Comparison of ENCODE assay signal across 16 cellular contexts in the genomic region with DNA sequence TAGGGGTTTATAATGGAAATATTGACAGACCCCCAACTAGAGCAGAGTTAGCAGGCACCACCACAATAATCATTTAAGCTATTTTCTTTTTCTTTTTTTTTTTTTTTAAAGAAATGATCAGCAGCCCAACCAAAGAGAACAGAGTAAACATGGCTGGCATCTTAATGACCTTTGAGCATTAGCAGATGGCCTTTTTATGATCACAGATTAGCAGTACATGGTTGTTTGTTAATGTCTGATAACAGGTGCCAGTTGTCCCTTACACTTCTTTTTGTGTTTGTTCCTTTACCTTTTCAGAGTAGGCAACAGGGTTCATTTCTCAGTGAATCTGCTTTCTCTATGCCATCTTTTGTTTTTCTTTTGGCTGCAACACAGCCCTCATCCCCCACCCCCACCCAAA.
"Had no signal": no experiment of that assay in that cellular context is flagged by ENCODE, and none has a peak within 500 bp of the region (broad histone marks: within the 10 kb centered on the region; RNA-seq: fewer than 3 reads in every experiment).

No MANE protein-coding gene starts in this region.

- H3K9ac ChIP-seq: parathyroid adenoma had no signal

- H3K27me3 Mint-ChIP-seq: naive thymus-derived CD4-positive, alpha-beta T cell had no signal

- H3K4me3 Mint-ChIP-seq: activated T-helper 1 cell treated with anti-CD3 and anti-CD28 coated beads, Interleukin-12 subunit alpha, Interleukin-12 subunit beta, Interleukin-2, Interleukin-4 antibody, amounts not matched to agents 30 ng/mL and 10 ng/mL and 1 ng/mL, durations not matched to agents 14 hours and 24 hours and 36 hours; naive thymus-derived CD4-positive, alpha-beta T cell; stimulated activated effector memory CD8-positive, alpha-beta T cell treated with anti-CD3 and anti-CD28 coated beads, Interleukin-12 subunit alpha, Interleukin-12 subunit beta, amount 100 ng/mL, for 72 hours had no signal

- H3K9me3 ChIP-seq: esophagus squamous epithelium, left lung, neutrophil, thoracic aorta had no signal

- H3K27me3 ChIP-seq: esophagus squamous epithelium, left lung, neutrophil had no signal

- ATAC-seq: activated CD4-positive, CD25-positive, alpha-beta regulatory T cell treated with anti-CD3 and anti-CD28 coated beads, Interleukin-2, amount 50 U/mL, for 24 hours; left lung; naive thymus-derived CD4-positive, alpha-beta T cell; stimulated activated effector memory CD8-positive, alpha-beta T cell treated with anti-CD3 and anti-CD28 coated beads, Interleukin-12 subunit alpha, Interleukin-12 subunit beta, amount 100 ng/mL, for 72 hours had no signal

- H3K27ac Mint-ChIP-seq: activated T-helper 1 cell treated with anti-CD3 and anti-CD28 coated beads, Interleukin-12 subunit alpha, Interleukin-12 subunit beta, Interleukin-2, Interleukin-4 antibody, amounts not matched to agents 30 ng/mL and 10 ng/mL and 1 ng/mL, durations not matched to agents 14 hours and 24 hours and 36 hours; stimulated activated effector memory CD8-positive, alpha-beta T cell treated with anti-CD3 and anti-CD28 coated beads, Interleukin-12 subunit alpha, Interleukin-12 subunit beta, amount 100 ng/mL, for 72 hours had no signal

- H3K4me1 Mint-ChIP-seq: naive thymus-derived CD4-positive, alpha-beta T cell; stimulated activated effector memory CD8-positive, alpha-beta T cell treated with anti-CD3 and anti-CD28 coated beads, Interleukin-12 subunit alpha, Interleukin-12 subunit beta, amount 100 ng/mL, for 72 hours had no signal

- H2AFZ ChIP-seq: parathyroid adenoma had no signal

- H3K4me1 ChIP-seq: esophagus squamous epithelium, left lung, parathyroid adenoma had no signal

- H3K4me3 ChIP-seq: esophagus squamous epithelium, left lung, thoracic aorta had no signal

- DNase-seq: activated CD4-positive, alpha-beta T cell treated with anti-CD3 and anti-CD28 coated beads, Interleukin-2, amount 50 U/mL, for 1 hour; activated naive CD4-positive, alpha-beta T cell; anterior cingulate cortex; cortex of kidney; effector CD8-positive, alpha-beta T cell; esophagus squamous epithelium; hippocampal formation; left lung; naive thymus-derived CD4-positive, alpha-beta T cell; stimulated activated CD4-positive, alpha-beta T cell treated with anti-CD3 and anti-CD28 coated beads, Interleukin-12 subunit alpha, Interleukin-12 subunit beta, amount 100 ng/mL, for 4 hours had no signal

- H3K36me3 ChIP-seq: esophagus squamous epithelium, left lung, neutrophil, thoracic aorta had no signal

- H3K36me3 Mint-ChIP-seq: naive thymus-derived CD4-positive, alpha-beta T cell; stimulated activated effector memory CD8-positive, alpha-beta T cell treated with anti-CD3 and anti-CD28 coated beads, Interleukin-12 subunit alpha, Interleukin-12 subunit beta, amount 100 ng/mL, for 72 hours had no signal

- H3K79me2 ChIP-seq: parathyroid adenoma had no signal

- H3K9me3 Mint-ChIP-seq: activated T-helper 1 cell treated with anti-CD3 and anti-CD28 coated beads, Interleukin-12 subunit alpha, Interleukin-12 subunit beta, Interleukin-2, Interleukin-4 antibody, amounts not matched to agents 30 ng/mL and 10 ng/mL and 1 ng/mL, durations not matched to agents 14 hours and 24 hours and 36 hours had no signal

- H3K27ac ChIP-seq: esophagus squamous epithelium, left lung, neutrophil, parathyroid adenoma, thoracic aorta had no signal
